Comparison of ENCODE assay signal across 8 cellular contexts in genomic region chr7:148697256-148697841, GRCh38. TPM values are rescaled to one million over a fixed set of nuclear protein-coding genes. Genes with fewer than 3 reads are reported as not detected.
A peak's percentile ranks its signal among the peaks of the same experiment; 100 is the strongest.
DNase-seq lines count a peak whose midpoint lies in the region; ATAC-seq and TF ChIP-seq lines count a peak whose summit lies in the region.

No MANE protein-coding gene starts in this region.

- H3K4me3 ChIP-seq in HEK293 (ENCODE audit: low read depth, low read length): peak overlapping the region; percentile 79

- ATAC-seq in WTC11: no peak
- peak; percentile 59 for ATAC-seq in stimulated activated naive CD8-positive, alpha-beta T cell treated with anti-CD3 and anti-CD28 coated beads, Interleukin-15, Interleukin-2, amounts not matched to agents 100 U/mL and 50 U/mL, for 24 hours
- no peak for ATAC-seq in esophagus mucosa
- ATAC-seq in HG03565 (IDR thresholded peaks at IDR 0.05; ENCODE audit: unreplicated experiment): no peak

- H3K36me3 ChIP-seq in HEK293 (ENCODE audit: control insufficient read depth in 2 of 2, insufficient read depth in 1 of 2, low read length in 2 of 2): no peaks in the 10 kb centered on the region

- CTCF ChIA-PET in HEK293 (lab: Yijun Ruan, JAX): interaction anchor here (0.7 to 1.0 kb wide), 2 partner anchors 42 to 114 kb away, joined by 3 to 5 read pairs; no protein-coding TSS in a partner anchor
- CTCF ChIA-PET in WTC11 (lab: Charles Lee): no interaction called here

- no peaks in the 10 kb centered on the region for H3K9me3 ChIP-seq in HEK293 (ENCODE audit: control insufficient read depth, insufficient read depth, low read depth, low read length)

- TF ChIP-seq CTCF in HEK293 (tag by site-specific recombination; IDR thresholded peaks at IDR 0.05): no peak
- no peak for TF ChIP-seq CTCF in WTC11 (IDR thresholded peaks at IDR 0.05)
- TF ChIP-seq CTCF in mesothelial cell of epicardium (IDR thresholded peaks at IDR 0.05; ENCODE audit: unreplicated experiment): no peak

- H3K9me3 Mint-ChIP-seq in WTC11: no peaks in the 10 kb centered on the region
- H3K9me3 Mint-ChIP-seq in dendritic cell treated with granulocyte-macrophage colony-stimulating factor and Interleukin-4, amounts not matched to agents 40 ng/mL and 50 ng/mL, for 4 days: no peaks in the 10 kb centered on the region
- H3K9me3 Mint-ChIP-seq in mesothelial cell of epicardium: no peaks in the 10 kb centered on the region

- H3K4me1 ChIP-seq in HEK293 (ENCODE audit: control insufficient read depth, insufficient read depth, low read length): peaks cover 9% of the 10 kb centered on the region; the same call in 1 of the 2 replicates

- DNase-seq in WTC11 (ENCODE audit: low spot score) (no peak), mesothelial cell of epicardium (ENCODE audit: low spot score in 2 of 2, unreplicated experiment in 2 of 2) (no peak), ecto neural progenitor cell (ENCODE audit: low spot score) (no peak)
- DNase-seq in stimulated activated naive CD8-positive, alpha-beta T cell treated with anti-CD3 and anti-CD28 coated beads, Interleukin-15, Interleukin-2, amounts not matched to agents 100 U/mL and 50 U/mL, for 24 hours: peak; percentile 68

- H3K27ac ChIP-seq in HEK293 (ENCODE audit: extremely low read depth, low read depth, low read length): peak overlapping the region; percentile 93; the same call in 1 of the 2 replicates

- H3K27ac Mint-ChIP-seq in WTC11 (peak overlapping the region; percentile 71), mesothelial cell of epicardium (peak overlapping the region; percentile 88)
- H3K27ac Mint-ChIP-seq in dendritic cell treated with granulocyte-macrophage colony-stimulating factor and Interleukin-4, amounts not matched to agents 40 ng/mL and 50 ng/mL, for 4 days: peak overlapping the region; percentile 82

- peak overlapping the region; percentile 72 for H3K4me3 Mint-ChIP-seq in WTC11
- peak overlapping the region; percentile 77 for H3K4me3 Mint-ChIP-seq in dendritic cell treated with granulocyte-macrophage colony-stimulating factor and Interleukin-4, amounts not matched to agents 40 ng/mL and 50 ng/mL, for 4 days
- H3K4me3 Mint-ChIP-seq in mesothelial cell of epicardium: peak overlapping the region; percentile 83

- intact Hi-C loops in dendritic cell treated with granulocyte-macrophage colony-stimulating factor and Interleukin-4, amounts not matched to agents 40 ng/mL and 50 ng/mL, for 4 days (cut with micrococcal nuclease): loop anchor here (5.0 to 10.0 kb wide), 2 partner anchors 120 to 267 kb away; no protein-coding TSS in a partner anchor

- no peaks in the 10 kb centered on the region for H3K27me3 Mint-ChIP-seq in WTC11 (ENCODE audit: low read depth)
- no peaks in the 10 kb centered on the region for H3K27me3 Mint-ChIP-seq in dendritic cell treated with granulocyte-macrophage colony-stimulating factor and Interleukin-4, amounts not matched to agents 40 ng/mL and 50 ng/mL, for 4 days
- H3K27me3 Mint-ChIP-seq in mesothelial cell of epicardium (ENCODE audit: low read depth): no peaks in the 10 kb centered on the region

- POLR2A ChIA-PET in HEK293 (lab: Yijun Ruan, JAX): interaction anchor here (0.6 to 1.4 kb wide), 2 partner anchors 11 to 151 kb away, joined by 3 read pairs; no protein-coding TSS in a partner anchor
- POLR2A ChIA-PET in WTC11 (lab: Charles Lee): interaction anchor here (0.7 kb wide), 1 partner anchor 523 kb away, joined by 3 read pairs; no protein-coding TSS in a partner anchor

- H3K4me1 Mint-ChIP-seq in WTC11 (peaks cover 41% of the 10 kb centered on the region), mesothelial cell of epicardium (peaks cover 34% of the 10 kb centered on the region)
- peaks cover 36% of the 10 kb centered on the region for H3K4me1 Mint-ChIP-seq in dendritic cell treated with granulocyte-macrophage colony-stimulating factor and Interleukin-4, amounts not matched to agents 40 ng/mL and 50 ng/mL, for 4 days (ENCODE audit: low read depth)

- H3K36me3 Mint-ChIP-seq in WTC11: no peaks in the 10 kb centered on the region
- peaks cover 16% of the 10 kb centered on the region for H3K36me3 Mint-ChIP-seq in dendritic cell treated with granulocyte-macrophage colony-stimulating factor and Interleukin-4, amounts not matched to agents 40 ng/mL and 50 ng/mL, for 4 days (ENCODE audit: low read depth)
- H3K36me3 Mint-ChIP-seq in mesothelial cell of epicardium: no peaks in the 10 kb centered on the region

TF ChIP-seq in HEK293, 187 proteins besides CTCF, POLR2A, EP300 and RAD21:
- no peak for TF ChIP-seq ZNF391 (tag by site-specific recombination; IDR thresholded peaks at IDR 0.05; ENCODE audit: borderline replicate concordance, low read depth)
- TF ChIP-seq, protein P1, sequence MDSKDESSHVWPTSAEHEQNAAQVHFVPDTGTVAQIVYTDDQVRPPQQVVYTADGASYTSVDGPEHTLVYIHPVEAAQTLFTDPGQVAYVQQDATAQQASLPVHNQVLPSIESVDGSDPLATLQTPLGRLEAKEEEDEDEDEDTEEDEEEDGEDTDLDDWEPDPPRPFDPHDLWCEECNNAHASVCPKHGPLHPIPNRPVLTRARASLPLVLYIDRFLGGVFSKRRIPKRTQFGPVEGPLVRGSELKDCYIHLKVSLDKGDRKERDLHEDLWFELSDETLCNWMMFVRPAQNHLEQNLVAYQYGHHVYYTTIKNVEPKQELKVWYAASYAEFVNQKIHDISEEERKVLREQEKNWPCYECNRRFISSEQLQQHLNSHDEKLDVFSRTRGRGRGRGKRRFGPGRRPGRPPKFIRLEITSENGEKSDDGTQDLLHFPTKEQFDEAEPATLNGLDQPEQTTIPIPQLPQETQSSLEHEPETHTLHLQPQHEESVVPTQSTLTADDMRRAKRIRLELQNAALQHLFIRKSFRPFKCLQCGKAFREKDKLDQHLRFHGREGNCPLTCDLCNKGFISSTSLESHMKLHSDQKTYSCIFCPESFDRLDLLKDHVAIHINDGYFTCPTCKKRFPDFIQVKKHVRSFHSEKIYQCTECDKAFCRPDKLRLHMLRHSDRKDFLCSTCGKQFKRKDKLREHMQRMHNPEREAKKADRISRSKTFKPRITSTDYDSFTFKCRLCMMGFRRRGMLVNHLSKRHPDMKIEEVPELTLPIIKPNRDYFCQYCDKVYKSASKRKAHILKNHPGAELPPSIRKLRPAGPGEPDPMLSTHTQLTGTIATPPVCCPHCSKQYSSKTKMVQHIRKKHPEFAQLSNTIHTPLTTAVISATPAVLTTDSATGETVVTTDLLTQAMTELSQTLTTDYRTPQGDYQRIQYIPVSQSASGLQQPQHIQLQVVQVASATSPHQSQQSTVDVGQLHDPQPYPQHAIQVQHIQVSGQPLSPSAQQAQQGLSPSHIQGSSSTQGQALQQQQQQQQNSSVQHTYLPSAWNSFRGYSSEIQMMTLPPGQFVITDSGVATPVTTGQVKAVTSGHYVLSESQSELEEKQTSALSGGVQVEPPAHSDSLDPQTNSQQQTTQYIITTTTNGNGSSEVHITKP (tag by site-specific recombination; IDR thresholded peaks at IDR 0.05): peak; percentile 89
- no peak for TF ChIP-seq ZNF629 (tag by site-specific recombination; IDR thresholded peaks at IDR 0.05)
- TF ChIP-seq ZBTB20 (tag by site-specific recombination; IDR thresholded peaks at IDR 0.05): 0 out of 2 replicates have a peak, but pooled peaks have one; percentile 2
- TF ChIP-seq ZNF10 (tag by site-specific recombination; IDR thresholded peaks at IDR 0.05): peak; percentile 62; the same call in 1 of the 2 replicates
- no peak for TF ChIP-seq ZNF747 (tag by site-specific recombination; IDR thresholded peaks at IDR 0.05)

TF ChIP-seq in WTC11, 78 proteins besides CTCF, POLR2A, EP300 and RAD21:
- TF ChIP-seq ATF6 (CRISPR knock-in tag; IDR thresholded peaks at IDR 0.05): no peak
- TF ChIP-seq ZNF281 (CRISPR knock-in tag; IDR thresholded peaks at IDR 0.05): no peak
- TF ChIP-seq GRHL2 (CRISPR knock-in tag; IDR thresholded peaks at IDR 0.05; ENCODE audit: insufficient replicate concordance, severe bottlenecking): no peak

RNA-seq across cellular contexts. Expression of gene CUL1, which starts 1.4 kb away (rescaled TPM):
- total RNA-seq in WTC11 (2021) (50.5 to 54.1 TPM (median 53.3 TPM) in 3 replicates), mesothelial cell of epicardium (60.3 to 63.6 TPM (median 60.9 TPM) in 3 replicates), esophagus mucosa (29.0 TPM)
